8 cellular contexts compared by ENCODE assay signal in the genomic region with DNA sequence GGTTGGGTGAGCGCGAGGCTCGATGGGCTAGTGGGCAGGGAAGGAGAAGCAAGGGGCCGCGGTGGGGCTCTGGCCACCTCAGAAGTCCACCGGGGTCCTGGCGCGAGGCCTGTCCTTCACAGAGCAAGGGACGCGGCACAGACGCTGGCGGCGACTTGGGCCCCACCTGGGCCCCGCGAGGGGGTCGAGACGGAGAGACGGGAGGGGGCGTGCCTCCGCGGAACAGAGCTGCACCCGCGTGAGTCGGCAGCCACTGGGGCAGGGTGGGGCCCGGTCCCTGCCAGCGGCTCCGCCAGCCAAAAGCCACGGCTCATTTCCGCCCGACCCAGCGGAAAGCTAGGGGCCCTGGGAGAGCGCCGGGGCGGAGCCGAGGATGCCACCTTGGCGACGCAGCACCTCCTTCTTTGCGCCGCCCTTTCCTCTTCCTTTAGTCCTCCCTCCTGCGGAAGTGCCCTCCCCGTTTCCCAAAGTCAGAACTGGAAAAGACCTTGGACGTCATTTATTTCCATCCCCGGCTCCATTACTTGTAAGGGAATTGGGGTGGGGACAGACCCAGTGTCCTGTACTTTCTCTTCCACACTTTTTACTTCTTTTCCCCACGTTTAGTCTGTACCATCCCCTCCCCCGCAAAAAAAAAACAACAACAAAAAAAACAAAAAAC. TPM values are rescaled to one million over a fixed set of nuclear protein-coding genes. Genes with fewer than 3 reads are reported as not detected.
DNase-seq lines count a peak whose midpoint lies in the region; ATAC-seq and TF ChIP-seq lines count a peak whose summit lies in the region.

Gene CUL7 (minus strand): TSS at position 307 of the 661 bp plus-strand sequence. CDS start 1,063 bp downstream, outside the sequence.

- no peak for TF ChIP-seq CTCF in hepatocyte (IDR thresholded peaks at IDR 0.05; ENCODE audit: poor library complexity)

- WGBS in hepatocyte (ENCODE audit: low lambda C conversion rate, missing lambda C conversion rate), result 4% methylated on average over 41 of the region's 45 CpGs

- no peaks in the 10 kb centered on the region for H3K27me3 ChIP-seq in hepatocyte

- H3K4me1 ChIP-seq in hepatocyte (ENCODE audit: insufficient read depth), result peaks cover 32% of the 10 kb centered on the region

- H3K9me3 ChIP-seq in hepatocyte (ENCODE audit: low read depth), result no peaks in the 10 kb centered on the region

- H3K9me2 ChIP-seq in hepatocyte (replicated peaks; ENCODE audit: insufficient read depth), result no peaks in the 10 kb centered on the region

- peak within 1 kb of the TSS; percentile 93 for H3K4me2 ChIP-seq in hepatocyte

- ATAC-seq in GM18508 (IDR thresholded peaks at IDR 0.05; ENCODE audit: insufficient read depth, unreplicated experiment) (peak; percentile 46), HG03025 (IDR thresholded peaks at IDR 0.05; ENCODE audit: low FRiP score, unreplicated experiment) (peak; percentile 59)

- H2AFZ ChIP-seq in hepatocyte, result peak within 1 kb of the TSS; percentile 44

- DNase-seq in NCI-H2081 treated with DMSO at 0.1 percent for 48 hours (lab: John Stamatoyannopoulos, UW), result peak; percentile 57
- peak; percentile 89 for DNase-seq in T1000 (lab: John Stamatoyannopoulos, UW)
- DNase-seq in astrocyte of the hippocampus (ENCODE audit: low read depth, low spot score), result peak; percentile 98
- DNase-seq in hepatocyte (ENCODE audit: low spot score), result peak; percentile 98
- DNase-seq in retina, result peak; percentile 91
- DNase-seq in cortex of kidney (lab: John Stamatoyannopoulos, UW), result no peak

- peak within 1 kb of the TSS; percentile 40 for H3K4me3 ChIP-seq in hepatocyte

- peaks cover 56% of the 10 kb centered on the region for H3K79me2 ChIP-seq in hepatocyte

- no peaks in the 10 kb centered on the region for H4K20me1 ChIP-seq in hepatocyte (ENCODE audit: insufficient read depth, poor library complexity, severe bottlenecking)

- H3K27ac ChIP-seq in hepatocyte, result peak within 1 kb of the TSS; percentile 98

- H3K36me3 ChIP-seq in hepatocyte (replicated peaks; ENCODE audit: insufficient read depth, low read depth), result no peaks in the 10 kb centered on the region

RNA-seq across cellular contexts. Expression of gene CUL7, which starts in this region (rescaled TPM):
- total RNA-seq in hepatocyte, result 46.1 and 58.2 TPM in 2 replicates
- polyA plus RNA-seq in hepatocyte, result 39.2 and 46.4 TPM in 2 replicates
